Comparison of ENCODE assay signal across 1 cellular context in the genomic region with DNA sequence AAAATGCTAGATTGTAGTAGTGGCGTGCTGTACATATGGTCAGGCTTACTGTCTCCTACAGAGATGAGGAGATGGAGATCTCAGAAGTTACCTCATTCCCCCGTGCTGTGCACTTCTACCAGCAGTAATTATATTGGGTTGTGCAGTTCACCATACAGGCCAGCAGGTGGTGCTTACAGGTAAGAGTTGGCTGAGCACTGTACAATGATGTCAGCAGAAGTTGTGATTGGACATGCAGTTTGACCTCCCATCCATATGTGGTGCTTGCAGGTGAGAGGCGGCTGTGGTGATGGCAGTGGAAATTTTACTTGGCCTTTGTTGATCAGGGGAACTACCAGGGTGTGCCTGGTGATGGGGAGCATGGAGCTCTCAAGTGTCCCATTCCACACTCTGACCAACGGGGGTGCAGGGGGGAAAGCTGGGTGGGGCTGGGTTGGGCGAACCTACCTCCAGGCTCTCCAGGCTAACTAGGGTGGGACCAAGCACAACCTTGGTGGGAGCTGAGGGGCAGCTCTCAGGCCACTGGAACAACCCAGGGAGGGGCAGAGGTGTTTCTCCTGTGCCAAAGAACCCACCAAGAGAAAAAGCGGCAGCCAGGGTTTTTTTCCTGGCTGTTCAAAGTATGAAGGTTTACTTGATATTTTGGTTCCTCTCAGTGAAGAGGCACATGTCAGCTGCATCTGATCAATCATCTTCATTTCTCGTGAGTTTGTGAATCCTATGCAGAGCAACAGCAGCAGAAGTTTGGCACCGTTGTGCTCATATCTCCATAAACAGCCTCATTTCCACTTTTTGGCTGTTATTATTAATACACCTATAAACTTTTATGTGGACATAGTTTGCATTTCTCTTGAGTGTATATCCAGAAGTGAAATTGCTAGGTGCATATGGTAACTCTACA.
TF ChIP-seq lines count a peak whose summit lies in the region.

No MANE protein-coding gene starts in this region.

TF ChIP-seq in GM12878, 131 proteins besides CTCF, POLR2A, EP300 and RAD21 (continued from another document):
- TF ChIP-seq, protein P1, sequence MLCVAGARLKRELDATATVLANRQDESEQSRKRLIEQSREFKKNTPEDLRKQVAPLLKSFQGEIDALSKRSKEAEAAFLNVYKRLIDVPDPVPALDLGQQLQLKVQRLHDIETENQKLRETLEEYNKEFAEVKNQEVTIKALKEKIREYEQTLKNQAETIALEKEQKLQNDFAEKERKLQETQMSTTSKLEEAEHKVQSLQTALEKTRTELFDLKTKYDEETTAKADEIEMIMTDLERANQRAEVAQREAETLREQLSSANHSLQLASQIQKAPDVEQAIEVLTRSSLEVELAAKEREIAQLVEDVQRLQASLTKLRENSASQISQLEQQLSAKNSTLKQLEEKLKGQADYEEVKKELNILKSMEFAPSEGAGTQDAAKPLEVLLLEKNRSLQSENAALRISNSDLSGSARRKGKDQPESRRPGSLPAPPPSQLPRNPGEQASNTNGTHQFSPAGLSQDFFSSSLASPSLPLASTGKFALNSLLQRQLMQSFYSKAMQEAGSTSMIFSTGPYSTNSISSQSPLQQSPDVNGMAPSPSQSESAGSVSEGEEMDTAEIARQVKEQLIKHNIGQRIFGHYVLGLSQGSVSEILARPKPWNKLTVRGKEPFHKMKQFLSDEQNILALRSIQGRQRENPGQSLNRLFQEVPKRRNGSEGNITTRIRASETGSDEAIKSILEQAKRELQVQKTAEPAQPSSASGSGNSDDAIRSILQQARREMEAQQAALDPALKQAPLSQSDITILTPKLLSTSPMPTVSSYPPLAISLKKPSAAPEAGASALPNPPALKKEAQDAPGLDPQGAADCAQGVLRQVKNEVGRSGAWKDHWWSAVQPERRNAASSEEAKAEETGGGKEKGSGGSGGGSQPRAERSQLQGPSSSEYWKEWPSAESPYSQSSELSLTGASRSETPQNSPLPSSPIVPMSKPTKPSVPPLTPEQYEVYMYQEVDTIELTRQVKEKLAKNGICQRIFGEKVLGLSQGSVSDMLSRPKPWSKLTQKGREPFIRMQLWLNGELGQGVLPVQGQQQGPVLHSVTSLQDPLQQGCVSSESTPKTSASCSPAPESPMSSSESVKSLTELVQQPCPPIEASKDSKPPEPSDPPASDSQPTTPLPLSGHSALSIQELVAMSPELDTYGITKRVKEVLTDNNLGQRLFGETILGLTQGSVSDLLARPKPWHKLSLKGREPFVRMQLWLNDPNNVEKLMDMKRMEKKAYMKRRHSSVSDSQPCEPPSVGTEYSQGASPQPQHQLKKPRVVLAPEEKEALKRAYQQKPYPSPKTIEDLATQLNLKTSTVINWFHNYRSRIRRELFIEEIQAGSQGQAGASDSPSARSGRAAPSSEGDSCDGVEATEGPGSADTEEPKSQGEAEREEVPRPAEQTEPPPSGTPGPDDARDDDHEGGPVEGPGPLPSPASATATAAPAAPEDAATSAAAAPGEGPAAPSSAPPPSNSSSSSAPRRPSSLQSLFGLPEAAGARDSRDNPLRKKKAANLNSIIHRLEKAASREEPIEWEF (IDR thresholded peaks at IDR 0.05; ENCODE audit: insufficient replicate concordance, low read depth, low read length) = no peak
